Comparison of ENCODE assay signal across 30 cellular contexts in genomic region chr12:108930756-108931155, GRCh38. TPM values are rescaled to one million over a fixed set of nuclear protein-coding genes. Genes with fewer than 3 reads are reported as not detected.
"Had no signal": no experiment of that assay in that cellular context is flagged by ENCODE, and none has a peak within 500 bp of the region (broad histone marks: within the 10 kb centered on the region; RNA-seq: fewer than 3 reads in every experiment).

No MANE protein-coding gene starts in this region.

- H3K9me3 Mint-ChIP-seq: activated naive CD4-positive, alpha-beta T cell treated with anti-CD3 and anti-CD28 coated beads for 36 hours; activated naive CD8-positive, alpha-beta T cell treated with anti-CD3 and anti-CD28 coated beads, Interleukin-2, amount 10 ng/mL, durations not matched to agents 7 days and 5 days; central memory CD8-positive, alpha-beta T cell; nephron had no signal

- DNase-seq: activated CD4-positive, alpha-beta T cell treated with anti-CD3 and anti-CD28 coated beads for 4 hours; activated CD4-positive, alpha-beta T cell treated with anti-CD3 and anti-CD28 coated beads, Interleukin-2, amount 50 U/mL, for 48 hours; activated CD4-positive, CD25-positive, alpha-beta regulatory T cell; activated CD8-positive, alpha-beta memory T cell treated with anti-CD3 and anti-CD28 coated beads, Interleukin-2, amount 50 U/mL, for 48 hours; activated effector memory CD4-positive, alpha-beta T cell treated with Interleukin-2 at 50 U/mL for 16 hours; activated naive CD4-positive, alpha-beta T cell treated with anti-CD3 and anti-CD28 coated beads for 36 hours; activated naive CD8-positive, alpha-beta T cell treated with anti-CD3 and anti-CD28 coated beads, Interleukin-2, amount 10 ng/mL, durations not matched to agents 7 days and 5 days; activated T-cell treated with anti-CD3 and anti-CD28 coated beads, Interleukin-2, amount 50 U/mL, for 48 hours; amniotic stem cell; endodermal cell; esophagus squamous epithelium; gastrocnemius medialis; head of caudate nucleus; hypothalamus; midbrain; nucleus accumbens; posterior cingulate gyrus; stimulated activated CD4-positive, alpha-beta T cell treated with anti-CD3 and anti-CD28 coated beads, Interleukin-15, amount 100 ng/mL, for 24 hours; stimulated activated naive CD4-positive, alpha-beta T cell; T-helper 9 cell; upper lobe of left lung had no signal

- H3K4me3 ChIP-seq: breast epithelium, coronary artery, esophagus squamous epithelium, gastrocnemius medialis, smooth muscle cell, thoracic aorta, upper lobe of left lung had no signal

- H3K27me3 ChIP-seq: breast epithelium, esophagus squamous epithelium, gastrocnemius medialis, upper lobe of left lung had no signal

- H3K4me3 Mint-ChIP-seq: activated naive CD4-positive, alpha-beta T cell treated with anti-CD3 and anti-CD28 coated beads for 36 hours; activated naive CD8-positive, alpha-beta T cell treated with anti-CD3 and anti-CD28 coated beads, Interleukin-2, amount 10 ng/mL, durations not matched to agents 7 days and 5 days; central memory CD8-positive, alpha-beta T cell; endodermal cell; nephron had no signal

- H3K9me3 ChIP-seq: esophagus squamous epithelium, gastrocnemius medialis, thoracic aorta, upper lobe of left lung had no signal

- H3K36me3 Mint-ChIP-seq: activated naive CD8-positive, alpha-beta T cell treated with anti-CD3 and anti-CD28 coated beads, Interleukin-2, amount 10 ng/mL, durations not matched to agents 7 days and 5 days had no signal

- H3K36me3 ChIP-seq: breast epithelium, esophagus squamous epithelium, gastrocnemius medialis, thoracic aorta, upper lobe of left lung had no signal

- H3K27ac Mint-ChIP-seq: activated naive CD4-positive, alpha-beta T cell treated with anti-CD3 and anti-CD28 coated beads for 36 hours; activated naive CD8-positive, alpha-beta T cell treated with anti-CD3 and anti-CD28 coated beads, Interleukin-2, amount 10 ng/mL, durations not matched to agents 7 days and 5 days; endodermal cell; nephron had no signal

- ATAC-seq: gastrocnemius medialis, sciatic nerve had no signal

- H3K27ac ChIP-seq: breast epithelium, coronary artery, esophagus squamous epithelium, gastrocnemius medialis, thoracic aorta, upper lobe of left lung had no signal

- H3K4me1 Mint-ChIP-seq: activated naive CD8-positive, alpha-beta T cell treated with anti-CD3 and anti-CD28 coated beads, Interleukin-2, amount 10 ng/mL, durations not matched to agents 7 days and 5 days; central memory CD8-positive, alpha-beta T cell; endodermal cell; nephron had no signal

- H3K4me2 ChIP-seq: smooth muscle cell had no signal

- H3K4me1 ChIP-seq: breast epithelium, esophagus squamous epithelium, gastrocnemius medialis, upper lobe of left lung had no signal

RNA-seq across cellular contexts. Expression of gene DAO, which starts 50.9 kb away (rescaled TPM):
- total RNA-seq: activated CD8-positive, alpha-beta memory T cell treated with anti-CD3 and anti-CD28 coated beads for 36 hours; activated naive CD4-positive, alpha-beta T cell treated with anti-CD3 and anti-CD28 coated beads for 36 hours; activated naive CD8-positive, alpha-beta T cell treated with anti-CD3 and anti-CD28 coated beads, Interleukin-2, amount 10 ng/mL, durations not matched to agents 7 days and 5 days; breast epithelium; endodermal cell; esophagus squamous epithelium; gastrocnemius medialis; sciatic nerve; smooth muscle cell; T-helper 1 cell treated with Interleukin-12 subunit alpha and Interleukin-12 subunit beta and Interleukin-4 antibody, amounts not matched to agents 30 ng/mL and 1 ng/mL, for 36 hours; thoracic aorta; upper lobe of left lung had no signal
- polyA plus RNA-seq: smooth muscle cell had no signal
